9 cellular contexts compared by ENCODE assay signal in the genomic region with DNA sequence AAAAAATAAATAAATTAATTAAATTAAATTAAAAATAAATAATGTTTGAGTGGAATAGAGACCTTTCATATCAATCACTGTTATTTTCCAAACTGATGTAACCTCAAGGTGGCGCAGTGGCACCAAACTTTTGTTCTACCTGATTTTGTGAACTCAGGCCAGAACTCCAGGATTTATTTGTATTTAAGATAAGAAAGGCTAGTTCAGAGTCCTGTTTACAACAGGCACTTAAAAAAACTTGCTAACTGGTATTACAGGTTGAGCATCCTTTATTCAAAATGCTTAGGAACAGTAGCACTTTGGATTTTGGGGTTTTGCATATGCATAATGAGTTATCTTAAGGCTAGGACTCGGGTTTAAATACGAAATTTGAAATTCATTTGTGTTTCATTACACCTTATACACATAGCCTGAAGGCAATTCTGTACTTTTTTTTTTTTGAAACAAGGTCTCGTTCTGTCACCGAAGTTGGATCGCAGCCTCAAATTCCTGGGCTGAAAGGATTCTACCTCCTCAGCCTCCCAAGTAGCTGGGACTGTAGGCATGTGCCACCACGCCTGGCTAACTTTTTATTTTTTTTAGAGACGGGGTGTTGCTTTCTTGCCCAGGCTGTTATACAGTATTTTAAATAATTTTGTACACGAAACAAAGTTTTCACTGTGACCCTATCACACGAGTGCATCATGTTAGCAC.
DNase-seq lines count a peak whose midpoint lies in the region; ATAC-seq and TF ChIP-seq lines count a peak whose summit lies in the region.
"Had no signal": no experiment of that assay in that cellular context is flagged by ENCODE, and none has a peak within 500 bp of the region (broad histone marks: within the 10 kb centered on the region; RNA-seq: fewer than 3 reads in every experiment).

No MANE protein-coding gene starts in this region.

- DNase-seq in stimulated activated CD4-positive, alpha-beta T cell treated with anti-CD3 and anti-CD28 coated beads, Interleukin-2, amount 100 ng/mL, for 24 hours: peak; percentile 21 to 36
- DNase-seq in stimulated activated CD4-positive, alpha-beta T cell treated with anti-CD3 and anti-CD28 coated beads, Interleukin-1b, Interleukin-23, amount 100 ng/mL, for 48 hours: no peak
- peak; percentile 14 for DNase-seq in RPMI8226
- no peak for DNase-seq in foreskin fibroblast
- DNase-seq in GOT3 (lab: John Stamatoyannopoulos, UW): no peak
- no peak for DNase-seq in activated CD4-positive, CD25-positive, alpha-beta regulatory T cell (lab: John Stamatoyannopoulos, UW)
- DNase-seq: cerebellar nuclear complex had no signal

- no peak overlapping the region for H3K4me3 ChIP-seq in foreskin fibroblast (ENCODE audit: low read depth in 1 of 2, low read length in 2 of 2)

- peak; percentile 23 for TF ChIP-seq CTCF in foreskin fibroblast (IDR thresholded peaks at IDR 0.05; ENCODE audit: low read depth, low read length)

- no peak for ATAC-seq in HG03571 (IDR thresholded peaks at IDR 0.05; ENCODE audit: unreplicated experiment)
- no peak for ATAC-seq in GM21529 (IDR thresholded peaks at IDR 0.05; ENCODE audit: unreplicated experiment)

Comparison
In these comparisons a context has a peak if more than half of its experiments do, and no peak if none do; other contexts are left out.
1. DNase-seq: peak in stimulated activated CD4-positive, alpha-beta T cell treated with anti-CD3 and anti-CD28 coated beads, Interleukin-2, amount 100 ng/mL, for 24 hours (2 of 2) and RPMI8226 (single experiment); none in stimulated activated CD4-positive, alpha-beta T cell treated with anti-CD3 and anti-CD28 coated beads, Interleukin-1b, Interleukin-23, amount 100 ng/mL, for 48 hours (single experiment), foreskin fibroblast (0 of 2), GOT3 (single experiment) and activated CD4-positive, CD25-positive, alpha-beta regulatory T cell (0 of 4).